In genomic region chr19:15276620-15277019, GRCh38 we compare ENCODE assay signal across 10 cellular contexts. TPM values are rescaled to one million over a fixed set of nuclear protein-coding genes. Genes with fewer than 3 reads are reported as not detected.
A peak's percentile ranks its signal among the peaks of the same experiment; 100 is the strongest.
DNase-seq lines count a peak whose midpoint lies in the region; ATAC-seq, FAIRE-seq and TF ChIP-seq lines count a peak whose summit lies in the region.
"Had no signal": no experiment of that assay in that cellular context is flagged by ENCODE, and none has a peak within 500 bp of the region (broad histone marks: within the 10 kb centered on the region; RNA-seq: fewer than 3 reads in every experiment).

No MANE protein-coding gene starts in this region.

- ATAC-seq in HG03045 (IDR thresholded peaks at IDR 0.05; ENCODE audit: unreplicated experiment) (no peak), HG02885 (IDR thresholded peaks at IDR 0.05; ENCODE audit: poor library complexity, unreplicated experiment) (no peak)

- DNase-seq in CD14-positive monocyte (ENCODE audit: low spot score) (no peak), HTR-8/SVneo (ENCODE audit: insufficient read length, low spot score) (peak; percentile 68), chondrocyte (ENCODE audit: low spot score) (no peak), nephron progenitor cell (no peak), mucosa of gallbladder (ENCODE audit: low spot score) (no peak), DMS79 (lab: John Stamatoyannopoulos, UW) (no peak)
- DNase-seq: DND-41, small intestine had no signal

- peaks cover 53% of the 10 kb centered on the region for H3K4me1 Mint-ChIP-seq in CD14-positive monocyte
- H3K4me1 Mint-ChIP-seq in chondrocyte (ENCODE audit: low read depth) = peaks cover 65% of the 10 kb centered on the region
- H3K4me1 Mint-ChIP-seq in nephron progenitor cell = peaks cover 53% of the 10 kb centered on the region

- H3K36me3 Mint-ChIP-seq in CD14-positive monocyte (peaks cover 13 to 24% of the 10 kb centered on the region in 2 donors), chondrocyte (ENCODE audit: low read depth) (peaks cover 6% of the 10 kb centered on the region), nephron progenitor cell (ENCODE audit: low read depth) (peaks cover 13% of the 10 kb centered on the region)

- TF ChIP-seq CTCF in CD14-positive monocyte (IDR thresholded peaks at IDR 0.05) (no peak), chondrocyte (IDR thresholded peaks at IDR 0.05) (no peak), nephron progenitor cell (IDR thresholded peaks at IDR 0.05) (no peak)

- H3K27me3 Mint-ChIP-seq in CD14-positive monocyte (ENCODE audit: low read depth in 3 of 3) (peaks cover 0 to 2% (median 0%) of the 10 kb centered on the region in 3 donors), chondrocyte (ENCODE audit: low read depth) (no peaks in the 10 kb centered on the region), nephron progenitor cell (ENCODE audit: low read depth, poor library complexity) (peaks cover 2% of the 10 kb centered on the region)

- H3K9me3 Mint-ChIP-seq in CD14-positive monocyte = no peaks in the 10 kb centered on the region
- H3K9me3 Mint-ChIP-seq in chondrocyte (ENCODE audit: low read depth) = no peaks in the 10 kb centered on the region
- H3K9me3 Mint-ChIP-seq in nephron progenitor cell = no peaks in the 10 kb centered on the region

- no peak for FAIRE-seq in HTR-8/SVneo (lab: Jason Lieb, UNC)
- FAIRE-seq: small intestine had no signal

- peak overlapping the region in 6 of 7 donors; percentile 17 to 86 (median 44) for H3K27ac Mint-ChIP-seq in CD14-positive monocyte
- peak overlapping the region; percentile 66 for H3K27ac Mint-ChIP-seq in chondrocyte (ENCODE audit: unreplicated experiment)
- H3K27ac Mint-ChIP-seq in nephron progenitor cell = peak overlapping the region; percentile 96

- no peak overlapping the region for H3K4me3 Mint-ChIP-seq in CD14-positive monocyte
- no peak overlapping the region for H3K4me3 Mint-ChIP-seq in chondrocyte (ENCODE audit: unreplicated experiment)
- no peak overlapping the region for H3K4me3 Mint-ChIP-seq in nephron progenitor cell

- intact Hi-C loops in CD14-positive monocyte (cut with micrococcal nuclease) = no loop called here

RNA-seq across cellular contexts. Expression of gene EPHX3, which starts 44.4 kb away (rescaled TPM):
- polyA plus RNA-seq in CD14-positive monocyte = 1 to 10 TPM in 1 of 2 donors, under 1 TPM in 1; 0.23 to 1.5 TPM
- 0.15 to 0.38 TPM in 2 of 3 replicates, not detected in the other for total RNA-seq in chondrocyte
- total RNA-seq in mucosa of gallbladder = 2.0 TPM

RNA-seq across cellular contexts. Expression of gene BRD4, which starts 55.7 kb away (rescaled TPM):
- 1 to 10 TPM; 3.7 to 4.2 TPM for polyA plus RNA-seq in CD14-positive monocyte
- 83.8 to 108 TPM (median 104 TPM) in 3 replicates for total RNA-seq in chondrocyte
- 87.8 TPM for total RNA-seq in mucosa of gallbladder

Comparison
In these comparisons a context has a peak if more than half of its experiments do, and no peak if none do; other contexts are left out.
1. H3K27ac Mint-ChIP-seq: peak in every context shown above with its lines; median percentile 96 in nephron progenitor cell; 66 in chondrocyte; 44 in CD14-positive monocyte.